21 cellular contexts compared by ENCODE assay signal in the genomic region with DNA sequence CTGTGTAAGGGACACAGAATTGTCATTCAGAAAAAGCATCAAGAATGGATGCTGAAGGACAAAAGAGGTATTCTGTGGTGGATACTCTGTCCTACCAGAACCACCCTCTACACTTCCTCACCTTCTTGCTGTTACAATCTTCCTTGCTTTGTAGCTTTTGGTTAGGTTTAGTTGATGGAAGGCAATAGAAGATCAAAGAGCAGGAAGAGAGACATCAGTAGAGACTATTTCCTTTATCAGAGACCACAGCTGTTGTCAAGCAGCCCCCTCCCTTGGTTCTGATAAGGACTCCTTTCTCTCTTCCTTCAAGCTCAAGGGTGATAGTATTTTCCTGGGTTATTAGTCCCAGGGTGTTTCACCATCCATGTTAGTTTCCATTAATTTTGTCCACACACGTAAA.
"Had no signal": no experiment of that assay in that cellular context is flagged by ENCODE, and none has a peak within 500 bp of the region (broad histone marks: within the 10 kb centered on the region; RNA-seq: fewer than 3 reads in every experiment).

No MANE protein-coding gene starts in this region.

- H3K27me3 ChIP-seq: colonic mucosa, esophagus muscularis mucosa, gastrocnemius medialis, left lung had no signal

- H3K4me3 Mint-ChIP-seq: dendritic cell treated with granulocyte-macrophage colony-stimulating factor and Interleukin-4, amounts not matched to agents 40 ng/mL and 50 ng/mL, for 4 days; effector memory CD8-positive, alpha-beta T cell; endodermal cell; naive thymus-derived CD4-positive, alpha-beta T cell had no signal

- H3K4me1 Mint-ChIP-seq: naive thymus-derived CD4-positive, alpha-beta T cell had no signal

- H3K27ac Mint-ChIP-seq: dendritic cell treated with granulocyte-macrophage colony-stimulating factor and Interleukin-4, amounts not matched to agents 40 ng/mL and 50 ng/mL, for 4 days; effector memory CD8-positive, alpha-beta T cell; endodermal cell; naive thymus-derived CD4-positive, alpha-beta T cell had no signal

- H3K36me3 Mint-ChIP-seq: naive thymus-derived CD4-positive, alpha-beta T cell had no signal

- ATAC-seq: effector memory CD8-positive, alpha-beta T cell; gastrocnemius medialis; heart right ventricle; left cardiac atrium; left lung; left ventricle myocardium superior; lower lobe of right lung; naive thymus-derived CD4-positive, alpha-beta T cell had no signal

- H3K36me3 ChIP-seq: colonic mucosa, esophagus muscularis mucosa, gastrocnemius medialis, heart right ventricle, left lung, lower lobe of right lung had no signal

- H3K27ac ChIP-seq: colonic mucosa, esophagus muscularis mucosa, gastrocnemius medialis, heart right ventricle, left lung, lower lobe of right lung had no signal

- H3K4me3 ChIP-seq: colonic mucosa, esophagus muscularis mucosa, gastrocnemius medialis, heart right ventricle, left lung, lower lobe of right lung had no signal

- DNase-seq: colonic mucosa; cortex of kidney; effector CD8-positive, alpha-beta T cell; effector memory CD8-positive, alpha-beta T cell; endodermal cell; foreskin fibroblast; foreskin melanocyte; gastrocnemius medialis; glutamatergic neuron; head of caudate nucleus; heart right ventricle; hippocampal formation; left cardiac atrium; left lung; left ventricle myocardium superior; lower lobe of right lung; mesenchymal stem cell; midbrain; naive thymus-derived CD4-positive, alpha-beta T cell had no signal

- H3K9me3 ChIP-seq: colonic mucosa, esophagus muscularis mucosa, gastrocnemius medialis, heart right ventricle, left lung, lower lobe of right lung had no signal

- H3K4me1 ChIP-seq: colonic mucosa, esophagus muscularis mucosa, gastrocnemius medialis, heart right ventricle, left lung, lower lobe of right lung had no signal

- H3K9me3 Mint-ChIP-seq: dendritic cell treated with granulocyte-macrophage colony-stimulating factor and Interleukin-4, amounts not matched to agents 40 ng/mL and 50 ng/mL, for 4 days; effector memory CD8-positive, alpha-beta T cell; endodermal cell had no signal
